ENCODE assay signal across 8 cellular contexts in genomic region chr6:85404497-85405174, GRCh38. TPM values are rescaled to one million over a fixed set of nuclear protein-coding genes. Genes with fewer than 3 reads are reported as not detected.
DNase-seq lines count a peak whose midpoint lies in the region; ATAC-seq and TF ChIP-seq lines count a peak whose summit lies in the region.

No MANE protein-coding gene starts in this region.

- H2AFZ ChIP-seq in MM.1S (ENCODE audit: low read length): no peak overlapping the region

- H3K4me2 ChIP-seq in MM.1S (ENCODE audit: low read depth, low read length): no peak overlapping the region

- no peak for TF ChIP-seq CTCF in mucosa of descending colon (IDR thresholded peaks at IDR 0.05)
- no peak for TF ChIP-seq CTCF in MM.1S (IDR thresholded peaks at IDR 0.05; ENCODE audit: low read length)

- H3K9me3 ChIP-seq in mucosa of descending colon (no peaks in the 10 kb centered on the region), MM.1S (replicated peaks; ENCODE audit: insufficient read depth, low read length) (no peaks in the 10 kb centered on the region)

- H3K9me2 ChIP-seq in MM.1S (replicated peaks; ENCODE audit: insufficient read depth, low read length): no peaks in the 10 kb centered on the region

- H3K27me3 ChIP-seq in H7 (ENCODE audit: control insufficient read depth, insufficient read depth, low read length): no peaks in the 10 kb centered on the region
- no peaks in the 10 kb centered on the region for H3K27me3 ChIP-seq in MM.1S (replicated peaks; ENCODE audit: insufficient read depth, low read length)

- no peak overlapping the region for H3K9ac ChIP-seq in MM.1S (ENCODE audit: low read length)

- H3K4me3 ChIP-seq in mucosa of descending colon: no peak overlapping the region
- H3K4me3 ChIP-seq in H7 (ENCODE audit: insufficient read depth, low read depth, low read length): no peak overlapping the region
- H3K4me3 ChIP-seq in MM.1S (ENCODE audit: low read length): no peak overlapping the region

- H3K79me2 ChIP-seq in MM.1S (ENCODE audit: low read length): no peaks in the 10 kb centered on the region

- H3K36me3 ChIP-seq in mucosa of descending colon (ENCODE audit: low read depth) (no peaks in the 10 kb centered on the region), H7 (replicated peaks; ENCODE audit: control insufficient read depth, insufficient read depth, low read length) (no peaks in the 10 kb centered on the region), MM.1S (replicated peaks; ENCODE audit: insufficient read depth, low read length) (no peaks in the 10 kb centered on the region)

- intact Hi-C loops in mucosa of descending colon (cut with DNase I, micrococcal nuclease): no loop called here

- ATAC-seq in HG02943 (IDR thresholded peaks at IDR 0.05; ENCODE audit: low read depth, unreplicated experiment) (peak; percentile 28), mucosa of descending colon (peak; percentile 78)

- H3K4me1 ChIP-seq in mucosa of descending colon (ENCODE audit: low read depth) (peaks cover 29% of the 10 kb centered on the region), MM.1S (ENCODE audit: low read length) (no peaks in the 10 kb centered on the region)

- no peak overlapping the region for H3K27ac ChIP-seq in MM.1S (ENCODE audit: low read length)

- peak; percentile 22 for DNase-seq in COLO668 (lab: John Stamatoyannopoulos, UW; ENCODE audit: unreplicated experiment)
- peak; percentile 95 for DNase-seq in amniotic stem cell (lab: John Stamatoyannopoulos, UW)
- DNase-seq in mucosa of descending colon: peak; percentile 75 to 78 (median 75)
- no peak for DNase-seq in H7
- no peak for DNase-seq in activated CD8-positive, alpha-beta memory T cell treated with anti-CD3 and anti-CD28 coated beads for 24 hours
- DNase-seq in middle frontal gyrus (ENCODE audit: extremely low spot score, low spot score): no peak
- DNase-seq in MM.1S: no peak

- H3F3A ChIP-seq in MM.1S (ENCODE audit: insufficient read depth, low read length): no peaks in the 10 kb centered on the region

- no peaks in the 10 kb centered on the region for H4K20me1 ChIP-seq in MM.1S (ENCODE audit: insufficient read depth, low read length)

RNA-seq across cellular contexts. Expression of gene NT5E, which starts 45.2 kb away (rescaled TPM):
- 10 to 100 TPM; 29.0 to 75.8 (median 29.7) TPM for total RNA-seq in mucosa of descending colon
- total RNA-seq in H7 (2014; rRNA removed; shearing (Covaris generic)): 0.94 and 1.4 TPM in 2 replicates

Comparison
In these comparisons a context has a peak if more than half of its experiments do, and no peak if none do; other contexts are left out.
1. DNase-seq: peak in COLO668 (single experiment), amniotic stem cell (single experiment) and mucosa of descending colon (3 of 3); none in H7 (single experiment), activated CD8-positive, alpha-beta memory T cell treated with anti-CD3 and anti-CD28 coated beads for 24 hours (single experiment), middle frontal gyrus (single experiment) and MM.1S (single experiment).
2. RNA of gene NT5E, which starts 45.2 kb away (total RNA-seq): 29.0 to 75.8 TPM in mucosa of descending colon; 0.94 to 1.4 TPM in H7; every median in the first group is over 10 times any median in the second.